In the genomic region with DNA sequence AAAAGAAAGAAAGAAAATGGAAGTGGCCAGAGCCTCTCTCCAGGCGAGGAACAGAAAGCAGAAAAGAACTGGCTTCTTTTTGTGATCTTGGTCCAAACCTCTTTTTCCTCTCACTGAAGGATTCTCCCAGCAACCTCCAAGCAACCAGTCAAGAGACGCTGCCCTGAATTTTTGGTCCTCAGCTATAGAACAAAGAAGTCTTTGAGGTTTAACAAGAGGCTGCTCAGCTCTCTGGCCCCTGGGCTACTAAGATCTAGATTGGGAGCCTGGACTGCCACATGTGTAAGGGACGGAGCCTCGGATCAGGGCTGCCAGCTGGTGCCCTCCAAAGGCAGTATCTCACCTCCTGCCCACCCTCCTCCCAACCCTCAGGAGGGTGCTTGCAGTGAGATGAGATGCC, we compare ENCODE assay signal across 22 cellular contexts.
DNase-seq lines count a peak whose midpoint lies in the region; ATAC-seq and TF ChIP-seq lines count a peak whose summit lies in the region.
"Had no signal": no experiment of that assay in that cellular context is flagged by ENCODE, and none has a peak within 500 bp of the region (broad histone marks: within the 10 kb centered on the region; RNA-seq: fewer than 3 reads in every experiment).

No MANE protein-coding gene starts in this region.

- no peak overlapping the region for H2BK5ac ChIP-seq in mesenchymal stem cell (ENCODE audit: low read depth, low read length, poor library complexity, severe bottlenecking)

- no peak overlapping the region for H3K18ac ChIP-seq in mesenchymal stem cell (ENCODE audit: low read depth in 1 of 2, low read length in 2 of 2)

- WGBS in mesenchymal stem cell, result 84% methylated on average over 4 of the region's 4 CpGs

- no peaks in the 10 kb centered on the region for H3K9me3 Mint-ChIP-seq in neural progenitor cell
- H3K9me3 Mint-ChIP-seq: CD4-positive, alpha-beta memory T cell had no signal

- H4K91ac ChIP-seq in mesenchymal stem cell (ENCODE audit: low read length), result no peak overlapping the region

- in situ Hi-C loops in SK-MEL-5 (cut with HindIII; ENCODE audit: low pct_unique_long_range_greater_than_20kb, low sequenced_read_pairs), result no loop called here

- H3K14ac ChIP-seq in mesenchymal stem cell (ENCODE audit: low read length in 2 of 2), result no peak overlapping the region

- H3K79me1 ChIP-seq in mesenchymal stem cell (replicated peaks; ENCODE audit: low read length, poor library complexity, severe bottlenecking), result no peaks in the 10 kb centered on the region

- H4K20me1 ChIP-seq in neural progenitor cell (ENCODE audit: low read depth), result no peaks in the 10 kb centered on the region
- H4K20me1 ChIP-seq: BLaER1 had no signal

- H3K27me3 ChIP-seq in neural progenitor cell, result no peaks in the 10 kb centered on the region
- H3K27me3 ChIP-seq in mesenchymal stem cell (ENCODE audit: control insufficient read depth in 1 of 2, insufficient read depth in 1 of 2, low read length in 2 of 2), result peaks cover 8 to 35% of the 10 kb centered on the region in 2 experiments
- H3K27me3 ChIP-seq: BLaER1, MG63 had no signal

- H3F3A ChIP-seq in neural progenitor cell (ENCODE audit: low read depth), result peaks cover 44% of the 10 kb centered on the region

- no peaks in the 10 kb centered on the region for H3K79me2 ChIP-seq in neural progenitor cell (ENCODE audit: low read depth)

- H2AK5ac ChIP-seq in mesenchymal stem cell (ENCODE audit: low read length, severe bottlenecking), result no peak overlapping the region

- H2AFZ ChIP-seq in neural progenitor cell (replicated peaks) (no peak overlapping the region), mesenchymal stem cell (ENCODE audit: low read depth, low read length) (no peak overlapping the region)

- H3K4me1 ChIP-seq in neural progenitor cell (peaks cover 35% of the 10 kb centered on the region), mesenchymal stem cell (ENCODE audit: control insufficient read depth, insufficient read depth, low read depth, low read length) (peaks cover 8% of the 10 kb centered on the region)
- H3K4me1 ChIP-seq: HAP-1 had no signal

- H3K4me3 Mint-ChIP-seq in neural progenitor cell, result no peak overlapping the region
- H3K4me3 Mint-ChIP-seq: CD4-positive, alpha-beta memory T cell had no signal

- DNase-seq in Ammon's horn (ENCODE audit: low spot score), result peak; percentile 53
- peak; percentile 74 for DNase-seq in SK-MEL-5 (ENCODE audit: low read depth, low spot score)
- DNase-seq in globus pallidus (ENCODE audit: low spot score), result peak; percentile 41
- peak; percentile 33 for DNase-seq in neural progenitor cell (ENCODE audit: low spot score)
- DNase-seq in mesenchymal stem cell, result no peak
- no peak for DNase-seq in GM19238 (ENCODE audit: insufficient read length, low spot score)
- DNase-seq: CD4-positive, alpha-beta memory T cell; DMS79; Kasumi-1; MG63; NCI-H1092; NCI-H1436 treated with DMSO at 0.1 percent for 48 hours; NCI-H2029; NCI-H2171; NCI-H526; PC-3; SIG-M5 had no signal

- H3K9me3 ChIP-seq in neural progenitor cell (ENCODE audit: low read depth) (no peaks in the 10 kb centered on the region), mesenchymal stem cell (ENCODE audit: control insufficient read depth, low read length) (no peaks in the 10 kb centered on the region)
- H3K9me3 ChIP-seq: BLaER1, HAP-1, MG63 had no signal

- no peak overlapping the region for H2BK12ac ChIP-seq in mesenchymal stem cell (ENCODE audit: low read length in 2 of 2)

- H3K27me3 Mint-ChIP-seq in neural progenitor cell (ENCODE audit: insufficient read depth, low read depth), result peaks cover 6% of the 10 kb centered on the region
- H3K27me3 Mint-ChIP-seq: CD4-positive, alpha-beta memory T cell had no signal

- no peak for ATAC-seq in GM19467 (IDR thresholded peaks at IDR 0.05; ENCODE audit: unreplicated experiment)
- no peak for ATAC-seq in GM18870 (IDR thresholded peaks at IDR 0.05; ENCODE audit: unreplicated experiment)
- ATAC-seq: PC-3 had no signal

- peaks cover 50% of the 10 kb centered on the region for H3K4me1 Mint-ChIP-seq in neural progenitor cell

- no peak overlapping the region for H3K23ac ChIP-seq in mesenchymal stem cell (ENCODE audit: low read length in 2 of 2)

- peak overlapping the region; percentile 89 for H3K27ac Mint-ChIP-seq in neural progenitor cell

- no peak overlapping the region for H4K8ac ChIP-seq in mesenchymal stem cell (ENCODE audit: low read length)

- H3K4me2 ChIP-seq in neural progenitor cell, result peak overlapping the region; percentile 1
- H3K4me2 ChIP-seq in mesenchymal stem cell (ENCODE audit: low read length, poor library complexity, severe bottlenecking), result no peak overlapping the region
- H3K4me2 ChIP-seq: BLaER1 had no signal

- H2BK15ac ChIP-seq in mesenchymal stem cell (ENCODE audit: low read depth, poor library complexity, severe bottlenecking), result no peak overlapping the region

- H3K4ac ChIP-seq in mesenchymal stem cell (ENCODE audit: low read depth in 1 of 2, low read length in 2 of 2), result no peak overlapping the region

- H3K9ac ChIP-seq in neural progenitor cell (no peak overlapping the region), mesenchymal stem cell (ENCODE audit: low read length) (no peak overlapping the region)
- H3K9ac ChIP-seq: BLaER1 had no signal

- TF ChIP-seq CTCF in neural progenitor cell (IDR thresholded peaks at IDR 0.05), result no peak

- H3K4me3 ChIP-seq in neural progenitor cell, result no peak overlapping the region
- H3K4me3 ChIP-seq in mesenchymal stem cell (ENCODE audit: insufficient read depth in 1 of 2, low read depth in 1 of 2, low read length in 2 of 2), result no peak overlapping the region
- H3K4me3 ChIP-seq: BLaER1, HAP-1, MG63 had no signal

- no peak overlapping the region for H2BK120ac ChIP-seq in mesenchymal stem cell (ENCODE audit: low read depth, low read length)

- H3K27ac ChIP-seq in neural progenitor cell (no peak overlapping the region), mesenchymal stem cell (ENCODE audit: low read length, poor library complexity, severe bottlenecking) (no peak overlapping the region)
- H3K27ac ChIP-seq: BLaER1, RWPE1 had no signal

- H3K36me3 ChIP-seq in neural progenitor cell, result no peaks in the 10 kb centered on the region
- H3K36me3 ChIP-seq in mesenchymal stem cell (ENCODE audit: control insufficient read depth in 1 of 2, insufficient read depth in 2 of 2, low read depth in 1 of 2, low read length in 2 of 2), result no peaks in the 10 kb centered on the region
- H3K36me3 ChIP-seq: BLaER1, HAP-1, MG63 had no signal

- no peaks in the 10 kb centered on the region for H3K36me3 Mint-ChIP-seq in neural progenitor cell
- H3K36me3 Mint-ChIP-seq: CD4-positive, alpha-beta memory T cell had no signal

Comparison
In these comparisons a context has a peak if more than half of its experiments do, and no peak if none do; other contexts are left out.
1. DNase-seq: peak in Ammon's horn (single experiment), SK-MEL-5 (single experiment), globus pallidus (single experiment) and neural progenitor cell (single experiment); none in mesenchymal stem cell (single experiment) and GM19238 (single experiment).